32 cellular contexts compared by ENCODE assay signal in the genomic region with DNA sequence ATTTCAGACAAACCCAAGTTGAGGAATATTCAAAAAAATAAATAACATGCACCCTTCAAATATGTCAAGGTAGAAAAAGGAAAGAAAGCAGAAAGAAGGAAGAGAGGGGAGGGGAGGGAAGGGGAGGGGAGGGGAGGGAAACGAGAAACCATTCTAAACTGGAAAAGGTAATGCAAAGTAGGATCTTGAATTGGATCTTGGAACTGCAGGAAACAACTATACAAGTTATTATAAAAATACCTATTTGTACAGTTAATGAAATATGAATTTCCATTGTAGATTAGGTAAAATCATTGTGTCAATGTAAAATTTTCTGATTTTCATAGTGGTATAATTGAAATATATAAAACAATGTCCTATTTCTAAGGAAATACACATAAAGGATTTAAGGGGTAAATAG.
A peak's percentile ranks its signal among the peaks of the same experiment; 100 is the strongest.
DNase-seq lines count a peak whose midpoint lies in the region; ATAC-seq, FAIRE-seq and TF ChIP-seq lines count a peak whose summit lies in the region.
"Had no signal": no experiment of that assay in that cellular context is flagged by ENCODE, and none has a peak within 500 bp of the region (broad histone marks: within the 10 kb centered on the region; RNA-seq: fewer than 3 reads in every experiment).

No MANE protein-coding gene starts in this region.

- TF ChIP-seq RAD21 in HepG2 (CRISPR knock-in tag; IDR thresholded peaks at IDR 0.05) (no peak), K562 (CRISPR knock-in tag; conservative IDR thresholded peaks at IDR 0.05 in 1 of 2, IDR thresholded peaks at IDR 0.05 in 1 of 2) (no peak)

- ATAC-seq in HepG2 = no peak
- no peak for ATAC-seq in right lobe of liver
- ATAC-seq in K562 = no peak
- ATAC-seq: A549; CD8-positive, alpha-beta T cell had no signal

- H3K27ac ChIP-seq in HepG2 (ENCODE audit: extremely low read length, insufficient read depth, low read length) (no peak overlapping the region), right lobe of liver (no peak overlapping the region), K562 (ENCODE audit: extremely low read depth, low read depth, low read length) (no peak overlapping the region)
- H3K27ac ChIP-seq: 22Rv1; A549; BLaER1; BLaER1 treated with 17β-estradiol and CSF1 and Interleukin-3, amounts not matched to agents 10 nM and 100 nM; C4-2B had no signal

- no peaks in the 10 kb centered on the region for H3K4me1 ChIP-seq in HepG2 (ENCODE audit: insufficient read depth, low read length)
- H3K4me1 ChIP-seq in right lobe of liver = no peaks in the 10 kb centered on the region
- peaks cover 0 to 2% of the 10 kb centered on the region in 2 experiments; a peak in 2 of 5 replicates for H3K4me1 ChIP-seq in K562 (replicated peaks in 1 of 2; ENCODE audit: control insufficient read depth in 2 of 2, insufficient read depth in 2 of 2, low read length in 2 of 2)
- H3K4me1 ChIP-seq: A549, BE2C, BLaER1, Caco-2 had no signal

- H3K4me2 ChIP-seq in HepG2 (ENCODE audit: low read depth, low read length) = no peak overlapping the region
- H3K4me2 ChIP-seq in K562 (ENCODE audit: insufficient read depth, low read length) = no peak overlapping the region
- H3K4me2 ChIP-seq: A549; BLaER1; BLaER1 treated with 17β-estradiol and CSF1 and Interleukin-3, amounts not matched to agents 10 nM and 100 nM had no signal

- H2AFZ ChIP-seq in HepG2 (ENCODE audit: low read length) (no peak overlapping the region), K562 (ENCODE audit: low read depth, low read length) (no peak overlapping the region)

- H3K9ac ChIP-seq in HepG2 (ENCODE audit: insufficient read depth, low read depth, low read length) = no peak overlapping the region
- H3K9ac ChIP-seq in K562 (ENCODE audit: insufficient read depth in 1 of 2, low read depth in 2 of 2, low read length in 2 of 2) = no peak overlapping the region
- H3K9ac ChIP-seq: BLaER1; BLaER1 treated with 17β-estradiol and CSF1 and Interleukin-3, amounts not matched to agents 10 nM and 100 nM had no signal

- H3K79me2 ChIP-seq in HepG2 (ENCODE audit: insufficient read depth, low read length) (no peaks in the 10 kb centered on the region), K562 (ENCODE audit: control insufficient read depth, insufficient read depth, low read length) (no peaks in the 10 kb centered on the region)

- H3K4me3 ChIP-seq in HepG2 (replicated peaks in 1 of 3; ENCODE audit: insufficient read depth in 1 of 3, low read depth in 2 of 3, low read length in 3 of 3) (no peak overlapping the region), right lobe of liver (no peak overlapping the region), K562 (no peak overlapping the region)
- H3K4me3 ChIP-seq: A549; BLaER1; BLaER1 treated with 17β-estradiol and CSF1 and Interleukin-3, amounts not matched to agents 10 nM and 100 nM had no signal

- in situ Hi-C loops in HepG2 (cut with HindIII; ENCODE audit: extremely low pct_ligation_motif_present, low pct_unique_long_range_greater_than_20kb) (no loop called here), K562 (cut with MboI) (no loop called here)

- H3K9me3 ChIP-seq in HepG2 (ENCODE audit: low read length) = no peaks in the 10 kb centered on the region
- H3K9me3 ChIP-seq in right lobe of liver = no peaks in the 10 kb centered on the region
- H3K9me3 ChIP-seq in K562 (replicated peaks; ENCODE audit: control insufficient read depth, insufficient read depth, low read depth, low read length) = no peaks in the 10 kb centered on the region; the same call in 1 of the 2 replicates
- H3K9me3 ChIP-seq: A549; BE2C; BLaER1; BLaER1 treated with 17β-estradiol and CSF1 and Interleukin-3, amounts not matched to agents 10 nM and 100 nM; Caco-2 had no signal

- intact Hi-C loops in HepG2 (cut with micrococcal nuclease; ENCODE audit: unreplicated experiment) (no loop called here), right lobe of liver (cut with DNase I) (no loop called here), K562 (cut with micrococcal nuclease) (no loop called here)

- 0% methylated on average over 1 of the region's 1 CpG for WGBS in HepG2 (ENCODE audit: low lambda C conversion rate)
- WGBS in right lobe of liver (ENCODE audit: insufficient coverage, low coverage, low lambda C conversion rate, missing lambda C conversion rate) = 42% methylated on average over 1 of the region's 1 CpG
- WGBS in K562 (ENCODE audit: insufficient coverage, low coverage, missing lambda C conversion rate) = no CpG with 5 or more reads among the region's 1 CpG

- DNase-seq in NCI-H1092 treated with DMSO at 0.1 percent for 48 hours (lab: John Stamatoyannopoulos, UW) = peak; percentile 2
- DNase-seq in NCI-H1092 (lab: John Stamatoyannopoulos, UW) = no peak
- DNase-seq in HepG2 (ENCODE audit: low spot score) = no peak
- no peak for DNase-seq in right lobe of liver
- no peak for DNase-seq in K562 (ENCODE audit: extremely low read depth in 1 of 4, low spot score in 3 of 4)
- DNase-seq in AG20443 (ENCODE audit: low spot score) = no peak
- DNase-seq: 8988T; ACHN; AML-193; BE2C; C1 segment of cervical spinal cord; Caco-2; Calu3; CD4-positive, alpha-beta memory T cell; CD4-positive, alpha-beta T cell; CD4-positive, CD25-positive, alpha-beta regulatory T cell; CD8-positive, alpha-beta memory T cell; CD8-positive, alpha-beta T cell; COR-L47; DMS 273 treated with DMSO at 0.1 percent for 48 hours; DMS153; DMS53; DMS79; DMS79 treated with DMSO at 0.1 percent for 48 hours; DND-41; EL had no signal

- POLR2A ChIA-PET in HepG2 (lab: Yijun Ruan, JAX) = no interaction called here
- POLR2A ChIA-PET in K562 (lab: Yijun Ruan, JAX) = no interaction called here

- BruUV-seq in HepG2 (replicated peaks; lab: Mats Ljungman, UMichigan) (no TSS peak), K562 (replicated peaks; lab: Mats Ljungman, UMichigan) (no TSS peak)

- no peak for FAIRE-seq in HepG2 (lab: Jason Lieb, UNC)
- FAIRE-seq in K562 (lab: Jason Lieb, UNC) = no peak
- FAIRE-seq: A549, D721Med had no signal

- no peak for TF ChIP-seq POLR2A in HepG2 (IDR thresholded peaks at IDR 0.05; ENCODE audit: insufficient read depth in 1 of 2, low read depth in 2 of 2, low read length in 2 of 2)
- no peak for TF ChIP-seq POLR2A in right lobe of liver (IDR thresholded peaks at IDR 0.05)
- no peak for TF ChIP-seq POLR2A in K562 (conservative IDR thresholded peaks at IDR 0.05)

- TF ChIP-seq CTCF in HepG2 (CRISPR knock-in tag; IDR thresholded peaks at IDR 0.05) = no peak
- no peak for TF ChIP-seq CTCF in right lobe of liver (IDR thresholded peaks at IDR 0.05)
- TF ChIP-seq CTCF in K562 (IDR thresholded peaks at IDR 0.05 in 2 of 3, conservative IDR thresholded peaks at IDR 0.05 in 1 of 3; ENCODE audit: insufficient read depth in 2 of 3, low read depth in 1 of 3, low read length in 3 of 3) = no peak

- TF ChIP-seq EP300 in HepG2 (IDR thresholded peaks at IDR 0.05; ENCODE audit: low read depth in 2 of 2, low read length in 2 of 2) = no peak
- no peak for TF ChIP-seq EP300 in HepG2 (CRISPR knock-in tag; IDR thresholded peaks at IDR 0.05; ENCODE audit: borderline replicate concordance)
- no peak for TF ChIP-seq EP300 in K562 (IDR thresholded peaks at IDR 0.05; ENCODE audit: low read length)

- CTCF ChIA-PET in HepG2 (lab: Yijun Ruan, JAX; ENCODE audit: low intra/inter-chr PET ratio, low total read pairs) (no interaction called here), K562 (lab: Yijun Ruan, JAX; ENCODE audit: low intra/inter-chr PET ratio) (no interaction called here)

- H3K9me1 ChIP-seq in K562 (ENCODE audit: control insufficient read depth, insufficient read depth, low read length) = no peaks in the 10 kb centered on the region

- H4K20me1 ChIP-seq in HepG2 (ENCODE audit: insufficient read depth, low read length) = no peaks in the 10 kb centered on the region
- H4K20me1 ChIP-seq in K562 (replicated peaks; ENCODE audit: control insufficient read depth, insufficient read depth, low read length) = no peaks in the 10 kb centered on the region
- H4K20me1 ChIP-seq: BLaER1; BLaER1 treated with 17β-estradiol and CSF1 and Interleukin-3, amounts not matched to agents 10 nM and 100 nM had no signal

- H3K27me3 ChIP-seq in HepG2 (ENCODE audit: control insufficient read depth in 1 of 2, insufficient read depth in 2 of 2, low read length in 2 of 2) (no peaks in the 10 kb centered on the region), right lobe of liver (no peaks in the 10 kb centered on the region), K562 (ENCODE audit: control insufficient read depth in 2 of 2, insufficient read depth in 2 of 2, low read length in 2 of 2) (no peaks in the 10 kb centered on the region)
- H3K27me3 ChIP-seq: BE2C; BLaER1; BLaER1 treated with 17β-estradiol and CSF1 and Interleukin-3, amounts not matched to agents 10 nM and 100 nM had no signal

- H3K36me3 ChIP-seq in HepG2 (replicated peaks in 1 of 2; ENCODE audit: control insufficient read depth in 1 of 2, insufficient read depth in 2 of 2, low read length in 2 of 2) = no peaks in the 10 kb centered on the region
- H3K36me3 ChIP-seq in right lobe of liver = no peaks in the 10 kb centered on the region
- no peaks in the 10 kb centered on the region for H3K36me3 ChIP-seq in K562 (ENCODE audit: control insufficient read depth, insufficient read depth, low read length)
- H3K36me3 ChIP-seq: BE2C; BLaER1; BLaER1 treated with 17β-estradiol and CSF1 and Interleukin-3, amounts not matched to agents 10 nM and 100 nM had no signal

TF ChIP-seq in HepG2, 621 proteins besides CTCF, POLR2A, EP300 and RAD21:
- TF ChIP-seq ZNF607 (CRISPR knock-in tag; IDR thresholded peaks at IDR 0.05; ENCODE audit: borderline replicate concordance) = no peak
- no peak for TF ChIP-seq REPIN1 (CRISPR knock-in tag; IDR thresholded peaks at IDR 0.05; ENCODE audit: borderline replicate concordance, low read depth)
- no peak for TF ChIP-seq KLF16 (CRISPR knock-in tag; IDR thresholded peaks at IDR 0.05)
- TF ChIP-seq HNRNPK (IDR thresholded peaks at IDR 0.05; ENCODE audit: low read depth, low read length, poor library complexity, severe bottlenecking) = peak; percentile 89

TF ChIP-seq in K562, 482 proteins besides CTCF, POLR2A, EP300 and RAD21 (continues in another document):
- peak; percentile 72 for TF ChIP-seq HNRNPK (IDR thresholded peaks at IDR 0.05; ENCODE audit: low read depth, low read length, poor library complexity, severe bottlenecking)
